In genomic region chr6:35213161-35213823, GRCh38 we compare ENCODE assay signal across 8 cellular contexts. TPM values are rescaled to one million over a fixed set of nuclear protein-coding genes. Genes with fewer than 3 reads are reported as not detected.
DNase-seq lines count a peak whose midpoint lies in the region; ATAC-seq and TF ChIP-seq lines count a peak whose summit lies in the region.

No MANE protein-coding gene starts in this region.

- no peak overlapping the region for H4K91ac ChIP-seq in mesenchymal stem cell (ENCODE audit: low read length)

- H2BK120ac ChIP-seq in mesenchymal stem cell (ENCODE audit: low read depth, low read length) = no peak overlapping the region

- ATAC-seq in heart left ventricle (no peak), left ventricle myocardium superior (no peak), HG03521 (IDR thresholded peaks at IDR 0.05; ENCODE audit: unreplicated experiment) (no peak), HG02678 (IDR thresholded peaks at IDR 0.05; ENCODE audit: unreplicated experiment) (no peak)

- no peak overlapping the region for H3K23ac ChIP-seq in mesenchymal stem cell (ENCODE audit: low read length in 2 of 2)

- no peak overlapping the region for H3K4ac ChIP-seq in mesenchymal stem cell (ENCODE audit: low read depth in 1 of 2, low read length in 2 of 2)

- H3K4me3 ChIP-seq in heart left ventricle (peak overlapping the region; percentile 11 to 80 (median 62)), brain microvascular endothelial cell (ENCODE audit: low read depth, low read length) (peak overlapping the region; percentile 62), mesenchymal stem cell (ENCODE audit: insufficient read depth in 1 of 2, low read depth in 1 of 2, low read length in 2 of 2) (peak overlapping the region; percentile 29 to 82), vagina (peak overlapping the region; percentile 42 to 67)

- intact Hi-C loops in heart left ventricle (cut with DNase I) (no loop called here), left ventricle myocardium superior (cut with micrococcal nuclease) (no loop called here), vagina (cut with DNase I) (loop anchor here (5.0 kb wide), 1 partner anchor 1134 kb away; no protein-coding TSS in a partner anchor)

- TF ChIP-seq POLR2A in heart left ventricle (IDR thresholded peaks at IDR 0.05) (no peak), vagina (IDR thresholded peaks at IDR 0.05) (no peak)

- H3K4me1 ChIP-seq in heart left ventricle (peaks cover 0 to 48% (median 11%) of the 10 kb centered on the region in 12 donors), mesenchymal stem cell (ENCODE audit: control insufficient read depth, insufficient read depth, low read depth, low read length) (peaks cover 18% of the 10 kb centered on the region), vagina (peaks cover 16% of the 10 kb centered on the region)

- H3K36me3 ChIP-seq in heart left ventricle (no peaks in the 10 kb centered on the region), brain microvascular endothelial cell (replicated peaks) (no peaks in the 10 kb centered on the region), mesenchymal stem cell (ENCODE audit: control insufficient read depth in 1 of 2, insufficient read depth in 2 of 2, low read depth in 1 of 2, low read length in 2 of 2) (no peaks in the 10 kb centered on the region), vagina (no peaks in the 10 kb centered on the region)

- no peaks in the 10 kb centered on the region for H3K9me3 ChIP-seq in heart left ventricle
- no peaks in the 10 kb centered on the region for H3K9me3 ChIP-seq in mesenchymal stem cell (ENCODE audit: control insufficient read depth, low read length)
- H3K9me3 ChIP-seq in vagina = no peaks in the 10 kb centered on the region

- H3K4me2 ChIP-seq in mesenchymal stem cell (ENCODE audit: low read length, poor library complexity, severe bottlenecking) = peak overlapping the region; percentile 94

- H3K79me1 ChIP-seq in mesenchymal stem cell (replicated peaks; ENCODE audit: low read length, poor library complexity, severe bottlenecking) = no peaks in the 10 kb centered on the region

- H3K27me3 ChIP-seq in heart left ventricle = peaks cover 0 to 58% (median 13%) of the 10 kb centered on the region in 9 donors
- no peaks in the 10 kb centered on the region for H3K27me3 ChIP-seq in brain microvascular endothelial cell (replicated peaks)
- peaks cover 49 to 76% of the 10 kb centered on the region in 2 experiments for H3K27me3 ChIP-seq in mesenchymal stem cell (ENCODE audit: control insufficient read depth in 1 of 2, insufficient read depth in 1 of 2, low read length in 2 of 2)
- no peaks in the 10 kb centered on the region for H3K27me3 ChIP-seq in vagina

- TF ChIP-seq CTCF in heart left ventricle (IDR thresholded peaks at IDR 0.05) (no peak), brain microvascular endothelial cell (IDR thresholded peaks at IDR 0.05; ENCODE audit: low read depth, low read length, missing control alignments) (no peak), vagina (IDR thresholded peaks at IDR 0.05) (no peak)

- DNase-seq in heart left ventricle = no peak
- DNase-seq in left ventricle myocardium superior = no peak
- no peak for DNase-seq in brain microvascular endothelial cell
- no peak for DNase-seq in mesenchymal stem cell
- DNase-seq in vagina (ENCODE audit: extremely low spot score in 2 of 2) = no peak
- no peak for DNase-seq in HUDEP-2 (lab: John Stamatoyannopoulos, UW; ENCODE audit: unreplicated experiment in 76 of 76)

- 13 to 26% (median 19%) methylated on average over 41 to 54 of the region's 54 CpGs for WGBS in heart left ventricle, 4 donors
- WGBS in mesenchymal stem cell = 5% methylated on average over 54 of the region's 54 CpGs

- no peak overlapping the region for H2AK5ac ChIP-seq in mesenchymal stem cell (ENCODE audit: low read length, severe bottlenecking)

- H3K9ac ChIP-seq in mesenchymal stem cell (ENCODE audit: low read length) = peak overlapping the region; percentile 57

- in situ Hi-C loops in brain microvascular endothelial cell (cut with HindIII; ENCODE audit: low pct_ligation_motif_present, low sequenced_read_pairs) = no loop called here

- no peak overlapping the region for H2BK12ac ChIP-seq in mesenchymal stem cell (ENCODE audit: low read length in 2 of 2)

- H3K27ac ChIP-seq in heart left ventricle = peak overlapping the region in 1 of 12 donors; percentile 76
- H3K27ac ChIP-seq in brain microvascular endothelial cell = no peak overlapping the region
- no peak overlapping the region for H3K27ac ChIP-seq in mesenchymal stem cell (ENCODE audit: low read length, poor library complexity, severe bottlenecking)
- no peak overlapping the region for H3K27ac ChIP-seq in vagina

- no peak overlapping the region for H4K8ac ChIP-seq in mesenchymal stem cell (ENCODE audit: low read length)

- no peak overlapping the region for H2AFZ ChIP-seq in mesenchymal stem cell (ENCODE audit: low read depth, low read length)

- peak overlapping the region in 1 of 2 experiments; percentile 86 for H3K14ac ChIP-seq in mesenchymal stem cell (ENCODE audit: low read length in 2 of 2)

- H2BK15ac ChIP-seq in mesenchymal stem cell (ENCODE audit: low read depth, poor library complexity, severe bottlenecking) = no peak overlapping the region

- H2BK5ac ChIP-seq in mesenchymal stem cell (ENCODE audit: low read depth, low read length, poor library complexity, severe bottlenecking) = no peak overlapping the region

- peak overlapping the region in 1 of 2 experiments; percentile 63 for H3K18ac ChIP-seq in mesenchymal stem cell (ENCODE audit: low read depth in 1 of 2, low read length in 2 of 2)

RNA-seq across cellular contexts. Expression of gene SCUBE3, which starts 0.5 kb away (rescaled TPM):
- total RNA-seq in heart left ventricle (10 to 100 TPM in 2 of 9 donors, 1 to 10 TPM in 7; 1.7 to 18.7 (median 4.6) TPM), left ventricle myocardium superior (3.5 TPM), vagina (0.49 TPM)
- polyA plus RNA-seq in heart left ventricle = 1 to 10 TPM in 1 of 2 donors, under 1 TPM in 1; 0.61 to 2.4 TPM
- 2.0 TPM for polyA plus RNA-seq in mesenchymal stem cell (2013, experiment 1 of 2)
- 1.9 TPM for polyA plus RNA-seq in mesenchymal stem cell (2013, experiment 2 of 2)

RNA-seq across cellular contexts. Expression of gene ZNF76, which starts 46.2 kb away (rescaled TPM):
- total RNA-seq in heart left ventricle = 10 to 100 TPM; 26.2 to 46.1 (median 33.0) TPM
- 10 to 100 TPM; 20.2 to 42.3 TPM for polyA plus RNA-seq in heart left ventricle
- total RNA-seq in left ventricle myocardium superior = 44.1 TPM
- polyA plus RNA-seq in mesenchymal stem cell (2013, experiment 1 of 2) = 12.0 TPM
- polyA plus RNA-seq in mesenchymal stem cell (2013, experiment 2 of 2) = 10.9 TPM
- total RNA-seq in vagina = 39.0 TPM
